Comparison of ENCODE assay signal across 1 cellular context in genomic region chr19:43763473-43763939, GRCh38.
TF ChIP-seq lines count a peak whose summit lies in the region.

No MANE protein-coding gene starts in this region.

TF ChIP-seq in H1, 55 proteins besides CTCF, POLR2A, EP300 and RAD21:
- TF ChIP-seq RBBP5 (IDR thresholded peaks at IDR 0.05; ENCODE audit: borderline replicate concordance, low read depth, low read length) (no peak), TAF1 (IDR thresholded peaks at IDR 0.05; ENCODE audit: low read depth, low read length) (no peak), TAF7 (optimal IDR thresholded peaks at IDR 0.05; ENCODE audit: borderline replicate concordance, low read depth, low read length) (no peak), TEAD4 (IDR thresholded peaks at IDR 0.05; ENCODE audit: low read depth, low read length) (no peak), SIRT6 (IDR thresholded peaks at IDR 0.05; ENCODE audit: low read length) (no peak), CBX5 (IDR thresholded peaks at IDR 0.05; ENCODE audit: low read depth, low read length) (no peak), SRF (IDR thresholded peaks at IDR 0.05; ENCODE audit: low read depth, low read length) (no peak), EZH2 (IDR thresholded peaks at IDR 0.05; ENCODE audit: low read depth, low read length, severe bottlenecking) (no peak), KDM1A (IDR thresholded peaks at IDR 0.05; ENCODE audit: borderline replicate concordance, low read length) (no peak), SAP30 (IDR thresholded peaks at IDR 0.05; ENCODE audit: insufficient read depth, insufficient replicate concordance, low read length) (no peak), HDAC6 (IDR thresholded peaks at IDR 0.05; ENCODE audit: low read depth, low read length) (no peak), SIN3A (conservative IDR thresholded peaks at IDR 0.05 in 1 of 2, IDR thresholded peaks at IDR 0.05 in 1 of 2; ENCODE audit: low read depth in 1 of 2, low read length in 2 of 2) (no peak), PHF8 (conservative IDR thresholded peaks at IDR 0.05; ENCODE audit: low read depth, low read length) (no peak), POLR2AphosphoS5 (IDR thresholded peaks at IDR 0.05; ENCODE audit: low read depth, low read length) (no peak), ATF3 (IDR thresholded peaks at IDR 0.05; ENCODE audit: insufficient read depth, low read depth, low read length) (no peak), CTBP2 (IDR thresholded peaks at IDR 0.05; ENCODE audit: borderline replicate concordance, insufficient read depth, insufficient read length, low read length) (no peak), SP2 (IDR thresholded peaks at IDR 0.05; ENCODE audit: low read length) (no peak), SP1 (IDR thresholded peaks at IDR 0.05; ENCODE audit: low read depth, low read length) (no peak)
